ENCODE assay signal across 8 cellular contexts in the genomic region with DNA sequence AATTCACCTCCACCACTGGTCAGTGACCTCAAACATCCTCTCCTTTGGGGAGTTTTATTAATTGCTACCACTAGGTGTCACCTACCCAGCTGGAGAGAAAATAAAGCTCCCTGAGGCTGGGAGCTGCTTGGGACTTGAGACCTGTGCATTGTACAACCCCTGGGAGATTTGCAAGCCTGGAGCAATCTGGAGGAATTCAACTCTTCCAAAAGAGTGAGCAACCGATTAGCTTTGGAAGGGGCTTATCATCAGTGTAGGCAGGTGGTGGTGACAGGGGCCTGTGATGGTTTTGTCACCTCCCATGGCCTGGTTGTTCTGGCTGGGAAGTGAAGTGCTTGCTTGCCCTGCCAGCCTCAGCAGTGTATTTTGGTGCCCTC. TPM values are rescaled to one million over a fixed set of nuclear protein-coding genes. Genes with fewer than 3 reads are reported as not detected.
DNase-seq lines count a peak whose midpoint lies in the region; ATAC-seq and TF ChIP-seq lines count a peak whose summit lies in the region.

No MANE protein-coding gene starts in this region.

- no peaks in the 10 kb centered on the region for H3K9me3 ChIP-seq in DND-41 (ENCODE audit: insufficient read depth, low read length, severe bottlenecking)
- H3K9me3 ChIP-seq in Panc1 (ENCODE audit: control insufficient read depth, insufficient read depth, low read depth, low read length): no peaks in the 10 kb centered on the region

- H3K4me3 ChIP-seq in DND-41 (ENCODE audit: low read depth in 1 of 2, low read length in 2 of 2): no peak overlapping the region
- H3K4me3 ChIP-seq in Panc1 (ENCODE audit: low read depth in 2 of 2, low read length in 2 of 2): no peak overlapping the region
- H3K4me3 ChIP-seq in epithelial cell of esophagus (ENCODE audit: low read length): no peak overlapping the region

- no peak overlapping the region for H2AFZ ChIP-seq in DND-41 (ENCODE audit: low read depth, low read length)

- intact Hi-C loops in Panc1 (cut with micrococcal nuclease; ENCODE audit: unreplicated experiment): no loop called here

- POLR2A ChIA-PET in Panc1 (lab: Charles Lee): no interaction called here

- H4K20me1 ChIP-seq in DND-41 (ENCODE audit: insufficient read depth, low read length): no peaks in the 10 kb centered on the region

- no peaks in the 10 kb centered on the region for H3K27me3 Mint-ChIP-seq in natural killer cell treated with Interleukin-12 subunit alpha and Interleukin-12 subunit beta and Interleukin-15 and Interleukin-18, amount 100 ng/mL, for 72 hours

- H3K27ac ChIP-seq in DND-41 (ENCODE audit: low read length) (no peak overlapping the region), Panc1 (ENCODE audit: low read length) (no peak overlapping the region)

- no peak overlapping the region for H3K4me2 ChIP-seq in DND-41 (ENCODE audit: insufficient read depth, low read length)

- peak; percentile 48 for TF ChIP-seq CTCF in DND-41 (IDR thresholded peaks at IDR 0.05; ENCODE audit: borderline replicate concordance, extremely low read depth, low read length, poor library complexity, severe bottlenecking)
- TF ChIP-seq CTCF in Panc1 (IDR thresholded peaks at IDR 0.05): peak; percentile 68
- peak; percentile 57 for TF ChIP-seq CTCF in epithelial cell of esophagus (IDR thresholded peaks at IDR 0.05; ENCODE audit: insufficient read depth, low read depth, low read length, missing control alignments)

- no peaks in the 10 kb centered on the region for H3K79me2 ChIP-seq in DND-41 (ENCODE audit: insufficient read depth, low read length)

- no TSS peak for BruUV-seq in Panc1 (replicated peaks; lab: Mats Ljungman, UMichigan)

- H3K9ac ChIP-seq in DND-41 (ENCODE audit: low read depth, low read length): no peak overlapping the region

- DNase-seq in DND-41 (peak; percentile 5), Panc1 (ENCODE audit: low read depth, low spot score) (no peak), epithelial cell of esophagus (ENCODE audit: low read depth) (peak; percentile 52), NK-92 (lab: John Stamatoyannopoulos, UW; ENCODE audit: unreplicated experiment) (no peak), amygdala (lab: John Stamatoyannopoulos, UW) (no peak)
- DNase-seq in natural killer cell treated with Interleukin-12 subunit alpha and Interleukin-12 subunit beta and Interleukin-15 and Interleukin-18, amount 100 ng/mL, for 72 hours (ENCODE audit: low spot score): no peak

- no peaks in the 10 kb centered on the region for H3K36me3 Mint-ChIP-seq in natural killer cell treated with Interleukin-12 subunit alpha and Interleukin-12 subunit beta and Interleukin-15 and Interleukin-18, amount 100 ng/mL, for 72 hours

- peak; percentile 53; the same call in 2 of the 3 replicates for ATAC-seq in DND-41 (ENCODE audit: insufficient read depth, low read depth)
- ATAC-seq in GM19025 (IDR thresholded peaks at IDR 0.05; ENCODE audit: low read depth, unreplicated experiment): peak; percentile 78
- ATAC-seq in HG03139 (IDR thresholded peaks at IDR 0.05; ENCODE audit: unreplicated experiment): peak; percentile 89
- no peak for ATAC-seq in Panc1
- peak; percentile 66 to 79 for ATAC-seq in natural killer cell treated with Interleukin-12 subunit alpha and Interleukin-12 subunit beta and Interleukin-15 and Interleukin-18, amount 100 ng/mL, for 72 hours

- H3K4me3 Mint-ChIP-seq in natural killer cell treated with Interleukin-12 subunit alpha and Interleukin-12 subunit beta and Interleukin-15 and Interleukin-18, amount 100 ng/mL, for 72 hours: no peak overlapping the region

- no peaks in the 10 kb centered on the region for H3K9me3 Mint-ChIP-seq in natural killer cell treated with Interleukin-12 subunit alpha and Interleukin-12 subunit beta and Interleukin-15 and Interleukin-18, amount 100 ng/mL, for 72 hours

- H3K36me3 ChIP-seq in DND-41 (ENCODE audit: insufficient read depth, low read length) (no peaks in the 10 kb centered on the region), Panc1 (ENCODE audit: control insufficient read depth, insufficient read depth, low read length) (no peaks in the 10 kb centered on the region)

- peak overlapping the region; percentile 58 to 84 for H3K27ac Mint-ChIP-seq in natural killer cell treated with Interleukin-12 subunit alpha and Interleukin-12 subunit beta and Interleukin-15 and Interleukin-18, amount 100 ng/mL, for 72 hours

- H3K27me3 ChIP-seq in DND-41 (ENCODE audit: insufficient read depth, low read length, poor library complexity) (peaks cover 3% of the 10 kb centered on the region), Panc1 (ENCODE audit: control insufficient read depth, insufficient read depth, low read length) (no peaks in the 10 kb centered on the region)

- CTCF ChIA-PET in Panc1 (lab: Charles Lee): interaction anchor here (0.9 kb wide), 1 partner anchor 34 kb away, joined by 3 read pairs; no protein-coding TSS in a partner anchor

- in situ Hi-C loops in Panc1 (cut with HindIII; ENCODE audit: low pct_unique_long_range_greater_than_20kb, low sequenced_read_pairs): no loop called here

- no peaks in the 10 kb centered on the region for H3K4me1 ChIP-seq in DND-41 (ENCODE audit: insufficient read depth, low read length)
- no peaks in the 10 kb centered on the region for H3K4me1 ChIP-seq in Panc1 (ENCODE audit: control insufficient read depth, insufficient read depth, low read length)

- peaks cover 8 to 9% of the 10 kb centered on the region in 2 donors for H3K4me1 Mint-ChIP-seq in natural killer cell treated with Interleukin-12 subunit alpha and Interleukin-12 subunit beta and Interleukin-15 and Interleukin-18, amount 100 ng/mL, for 72 hours (ENCODE audit: low read depth in 2 of 2)

RNA-seq across cellular contexts. Expression of gene FRY, which starts 30.2 kb away (rescaled TPM):
- total RNA-seq in Panc1 (2021; ENCODE audit: unreplicated experiment): 0.18 TPM
- 0.17 TPM for polyA plus RNA-seq in Panc1 (2012; ENCODE audit: insufficient read length)
- 1 to 10 TPM; 1.5 to 6.1 TPM for total RNA-seq in natural killer cell treated with Interleukin-12 subunit alpha and Interleukin-12 subunit beta and Interleukin-15 and Interleukin-18, amount 100 ng/mL, for 72 hours

Comparison
In these comparisons a context has a peak if more than half of its experiments do, and no peak if none do; other contexts are left out.
1. DNase-seq: peak in DND-41 (single experiment) and epithelial cell of esophagus (single experiment); none in Panc1 (single experiment), natural killer cell treated with Interleukin-12 subunit alpha and Interleukin-12 subunit beta and Interleukin-15 and Interleukin-18, amount 100 ng/mL, for 72 hours (single experiment), NK-92 (single experiment) and amygdala (0 of 56).
2. Peak in every context shown above with its lines, with median percentiles within 50 percentile points of each other: CTCF ChIP-seq.